ENCODE assay signal across 9 cellular contexts in genomic region chr3:120622870-120623718, GRCh38. TPM values are rescaled to one million over a fixed set of nuclear protein-coding genes. Genes with fewer than 3 reads are reported as not detected.
DNase-seq lines count a peak whose midpoint lies in the region; ATAC-seq and TF ChIP-seq lines count a peak whose summit lies in the region.
"Had no signal": no experiment of that assay in that cellular context is flagged by ENCODE, and none has a peak within 500 bp of the region (broad histone marks: within the 10 kb centered on the region; RNA-seq: fewer than 3 reads in every experiment).

No MANE protein-coding gene starts in this region.

- no peak overlapping the region for H3K27ac ChIP-seq in Panc1 (ENCODE audit: low read length)

- in situ Hi-C loops in ACHN (cut with HindIII; ENCODE audit: low pct_ligation_motif_present, low pct_unique_long_range_greater_than_20kb, low sequenced_read_pairs) = no loop called here
- in situ Hi-C loops in Panc1 (cut with HindIII; ENCODE audit: low pct_unique_long_range_greater_than_20kb, low sequenced_read_pairs) = no loop called here

- no peak for TF ChIP-seq POLR2A in erythroblast (IDR thresholded peaks at IDR 0.05; ENCODE audit: low read length)

- no peaks in the 10 kb centered on the region for H3K4me1 ChIP-seq in Panc1 (ENCODE audit: control insufficient read depth, insufficient read depth, low read length)

- no peaks in the 10 kb centered on the region for H3K9me3 ChIP-seq in Panc1 (ENCODE audit: control insufficient read depth, insufficient read depth, low read depth, low read length)

- DNase-seq in ACHN (peak; percentile 32), GM12865 (ENCODE audit: low read depth) (peak; percentile 33), Panc1 (ENCODE audit: low read depth, low spot score) (peak; percentile 57), erythroblast (lab: John Stamatoyannopoulos, UW) (peak; percentile 44 to 68), left ventricle myocardium superior (no peak), SIG-M5 (lab: John Stamatoyannopoulos, UW) (no peak), NCI-H510A treated with DMSO at 0.1 percent for 48 hours (lab: John Stamatoyannopoulos, UW) (no peak)

- H3K27me3 ChIP-seq in Panc1 (ENCODE audit: control insufficient read depth, insufficient read depth, low read length) = no peaks in the 10 kb centered on the region

- intact Hi-C loops in Panc1 (cut with micrococcal nuclease; ENCODE audit: unreplicated experiment) = no loop called here
- intact Hi-C loops in left ventricle myocardium superior (cut with micrococcal nuclease) = no loop called here

- H3K36me3 ChIP-seq in Panc1 (ENCODE audit: control insufficient read depth, insufficient read depth, low read length) = no peaks in the 10 kb centered on the region

- TF ChIP-seq CTCF in GM12865 (IDR thresholded peaks at IDR 0.05; ENCODE audit: insufficient read depth, low read depth, low read length, missing control alignments) (peak; percentile 22), Panc1 (IDR thresholded peaks at IDR 0.05) (peak; percentile 62)

- CTCF ChIA-PET in Panc1 (lab: Charles Lee) = interaction anchor here (0.7 kb wide), 1 partner anchor 77 kb away, joined by 4 read pairs; no protein-coding TSS in a partner anchor

- no TSS peak for BruUV-seq in Panc1 (replicated peaks; lab: Mats Ljungman, UMichigan)

- no peak overlapping the region for H3K4me3 ChIP-seq in GM12865 (ENCODE audit: low read depth, low read length)
- no peak overlapping the region for H3K4me3 ChIP-seq in Panc1 (ENCODE audit: low read depth in 2 of 2, low read length in 2 of 2)
- H3K4me3 ChIP-seq: skin epidermis had no signal

- POLR2A ChIA-PET in Panc1 (lab: Charles Lee) = no interaction called here

- ATAC-seq in Panc1 = no peak
- no peak for ATAC-seq in left ventricle myocardium superior
- no peak for ATAC-seq in GM19328 (IDR thresholded peaks at IDR 0.05; ENCODE audit: unreplicated experiment)

RNA-seq across cellular contexts. Expression of gene NDUFB4, which starts 27.0 kb away (rescaled TPM):
- 208 TPM for total RNA-seq in Panc1 (2021; ENCODE audit: unreplicated experiment)
- polyA plus RNA-seq in Panc1 (2012; ENCODE audit: insufficient read length) = 749 TPM
- 645 TPM for total RNA-seq in left ventricle myocardium superior

RNA-seq across cellular contexts. Expression of gene HGD, which starts 58.9 kb away (rescaled TPM):
- 0.59 TPM for total RNA-seq in Panc1 (2021; ENCODE audit: unreplicated experiment)
- not detected for polyA plus RNA-seq in Panc1 (2012; ENCODE audit: insufficient read length)
- not detected for total RNA-seq in left ventricle myocardium superior

Comparison
In these comparisons a context has a peak if more than half of its experiments do, and no peak if none do; other contexts are left out.
1. DNase-seq: peak in ACHN (single experiment), GM12865 (single experiment), Panc1 (single experiment) and erythroblast (2 of 2); none in left ventricle myocardium superior (single experiment), SIG-M5 (single experiment) and NCI-H510A treated with DMSO at 0.1 percent for 48 hours (single experiment).